In the genomic region with DNA sequence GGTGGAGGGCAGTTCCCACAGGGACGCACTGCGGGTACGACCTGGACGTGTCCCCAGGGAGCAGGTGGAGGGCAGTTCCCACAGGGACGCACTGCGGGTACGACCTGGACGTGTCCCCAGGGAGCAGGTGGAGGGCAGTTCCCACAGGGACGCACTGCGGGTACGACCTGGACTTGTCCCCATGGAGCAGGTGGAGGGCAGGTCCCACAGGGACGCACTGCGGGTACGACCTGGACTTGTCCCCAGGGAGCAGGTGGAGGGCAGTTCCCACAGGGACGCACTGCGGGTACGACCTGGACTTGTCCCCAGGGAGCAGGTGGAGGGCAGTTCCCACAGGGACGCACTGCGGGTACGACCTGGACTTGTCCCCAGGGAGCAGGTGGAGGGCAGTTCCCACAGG, we compare ENCODE assay signal across 14 cellular contexts. TPM values are rescaled to one million over a fixed set of nuclear protein-coding genes. Genes with fewer than 3 reads are reported as not detected.
DNase-seq lines count a peak whose midpoint lies in the region; ATAC-seq, FAIRE-seq and TF ChIP-seq lines count a peak whose summit lies in the region.
"Not testable (repeated sequence)": the region's sequence is repeated elsewhere in the genome, so short reads cannot be mapped to it uniquely, and the experiment has no call there.
"Had no signal": no experiment of that assay in that cellular context is flagged by ENCODE, and none has a peak within 500 bp of the region (broad histone marks: within the 10 kb centered on the region; RNA-seq: fewer than 3 reads in every experiment).

No MANE protein-coding gene starts in this region.

- H3K4me1 ChIP-seq in BLaER1 treated with 17β-estradiol and CSF1 and Interleukin-3, amounts not matched to agents 10 nM and 100 nM = peaks cover 18 to 71% (median 49%) of the 10 kb centered on the region in 10 experiments
- not testable (repeated sequence) for H3K4me1 ChIP-seq in GM12878 (ENCODE audit: control insufficient read depth, insufficient read depth, low read length)
- peaks cover 43% of the 10 kb centered on the region for H3K4me1 ChIP-seq in psoas muscle

- not testable (repeated sequence) for H3K27me3 ChIP-seq in BLaER1 treated with 17β-estradiol and CSF1 and Interleukin-3, amounts not matched to agents 10 nM and 100 nM; GM12878 (replicated peaks in 1 of 2; ENCODE audit: control insufficient read depth in 2 of 2, insufficient read depth in 2 of 2, low read length in 1 of 2); psoas muscle (ENCODE audit: insufficient read depth in 3 of 3, low read length in 2 of 3)

- not testable (repeated sequence) for H3K9ac ChIP-seq in BLaER1 treated with 17β-estradiol and CSF1 and Interleukin-3, amounts not matched to agents 10 nM and 100 nM; GM12878 (ENCODE audit: control insufficient read depth, insufficient read depth, low read length)

- TF ChIP-seq POLR2A in GM12892 (IDR thresholded peaks at IDR 0.05; ENCODE audit: low read depth, low read length) (peak; percentile 47; the same call in 1 of the 2 replicates), GM19099 (IDR thresholded peaks at IDR 0.05; ENCODE audit: extremely low read depth, insufficient read length, low read depth) (peak; percentile 18), GM12878 (IDR thresholded peaks at IDR 0.05; ENCODE audit: low read depth, low read length) (peak; percentile 57), erythroblast (IDR thresholded peaks at IDR 0.05; ENCODE audit: low read length) (peak; percentile 49)

- H4K20me1 ChIP-seq in BLaER1 treated with 17β-estradiol and CSF1 and Interleukin-3, amounts not matched to agents 10 nM and 100 nM = peaks cover 0 to 34% (median 7%) of the 10 kb centered on the region in 11 experiments; a peak in 12 of 22 replicates
- H4K20me1 ChIP-seq in GM12878 (ENCODE audit: control insufficient read depth, insufficient read depth) = not testable (repeated sequence)

- DNase-seq in GM12892 (ENCODE audit: insufficient read length); GM12878 (ENCODE audit: low read depth, low spot score); erythroblast (lab: John Stamatoyannopoulos, UW); psoas muscle: not testable (repeated sequence)

- SMC1A ChIA-PET in GM12878 (lab: Charles Lee; ENCODE audit: uncharacterized antibody, unreplicated experiment) = interaction anchor here (1.0 kb wide), 1 partner anchor 45 kb away, joined by 3 read pairs; no protein-coding TSS in a partner anchor

- in situ Hi-C loops in GM12878 (cut with MboI) = not testable (repeated sequence)

- intact Hi-C loops in GM12878 (cut with micrococcal nuclease; ENCODE audit: unreplicated experiment) = loop anchor here (2.0 kb wide), 1 partner anchor 64 kb away; no protein-coding TSS in a partner anchor
- intact Hi-C loops in psoas muscle (cut with DNase I) = not testable (repeated sequence)

- RAD21 ChIA-PET in GM12878 (lab: Charles Lee; ENCODE audit: unreplicated experiment) = not testable (repeated sequence)

- not testable (repeated sequence) for H3K9me3 ChIP-seq in BLaER1 treated with 17β-estradiol and CSF1 and Interleukin-3, amounts not matched to agents 10 nM and 100 nM (replicated peaks in 1 of 11); GM12878 (replicated peaks; ENCODE audit: control insufficient read depth, insufficient read depth, low read length); psoas muscle

- WGBS in GM12878 (ENCODE audit: insufficient coverage, insufficient replicate concordance, low lambda C conversion rate, missing lambda C conversion rate) = 0% methylated on average over 1 of the region's 20 CpGs
- WGBS in psoas muscle, 3 donors = 16 to 49% (median 28%) methylated on average over 3 to 11 of the region's 20 CpGs

- POLR2A ChIA-PET in GM12878 (lab: Charles Lee) = not testable (repeated sequence)

- peak overlapping the region in 6 of 11 experiments; percentile 35 to 88 (median 52); a peak in 9 of 22 replicates for H3K4me2 ChIP-seq in BLaER1 treated with 17β-estradiol and CSF1 and Interleukin-3, amounts not matched to agents 10 nM and 100 nM
- not testable (repeated sequence) for H3K4me2 ChIP-seq in GM12878 (ENCODE audit: control insufficient read depth, insufficient read depth)

- H2AFZ ChIP-seq in GM12878 (ENCODE audit: control insufficient read depth, low read depth, low read length) = not testable (repeated sequence)

- TF ChIP-seq EP300 in GM12878 (IDR thresholded peaks at IDR 0.05; ENCODE audit: borderline replicate concordance in 1 of 2, control insufficient read depth in 1 of 2, low read depth in 2 of 2, low read length in 2 of 2) = not testable (repeated sequence)

- H3K79me2 ChIP-seq in GM12878 (ENCODE audit: control insufficient read depth, insufficient read depth, low read length) = peaks cover 12% of the 10 kb centered on the region

- not testable (repeated sequence) for TF ChIP-seq CTCF in GM12878 (IDR thresholded peaks at IDR 0.05 in 2 of 3, conservative IDR thresholded peaks at IDR 0.05 in 1 of 3; ENCODE audit: control insufficient read depth in 2 of 3, extremely low read depth in 1 of 3, insufficient read depth in 1 of 3, low read depth in 3 of 3, low read length in 3 of 3); psoas muscle (IDR thresholded peaks at IDR 0.05)

- not testable (repeated sequence) for ATAC-seq in GM12878, psoas muscle

- not testable (repeated sequence) for H3K27ac ChIP-seq in BLaER1 treated with 17β-estradiol and CSF1 and Interleukin-3, amounts not matched to agents 10 nM and 100 nM; GM12878 (ENCODE audit: control insufficient read depth, insufficient read depth)
- peak overlapping the region; percentile 94 for H3K27ac ChIP-seq in psoas muscle

- peaks cover 45 to 68% (median 64%) of the 10 kb centered on the region in 11 experiments for H3K36me3 ChIP-seq in BLaER1 treated with 17β-estradiol and CSF1 and Interleukin-3, amounts not matched to agents 10 nM and 100 nM
- peaks cover 2 to 12% of the 10 kb centered on the region in 2 experiments for H3K36me3 ChIP-seq in GM12878 (ENCODE audit: control insufficient read depth in 2 of 2, insufficient read depth in 2 of 2, low read length in 1 of 2)
- peaks cover 0 to 56% of the 10 kb centered on the region in 2 donors for H3K36me3 ChIP-seq in psoas muscle (ENCODE audit: insufficient read depth in 1 of 2, low read depth in 1 of 2)

- not testable (repeated sequence) for TF ChIP-seq RAD21 in GM12878 (IDR thresholded peaks at IDR 0.05; ENCODE audit: insufficient read depth, low read depth, low read length)

- not testable (repeated sequence) for H3K4me3 ChIP-seq in BLaER1 treated with 17β-estradiol and CSF1 and Interleukin-3, amounts not matched to agents 10 nM and 100 nM; GM12878; psoas muscle

- not testable (repeated sequence) for BruUV-seq in GM12878 (replicated peaks; lab: Mats Ljungman, UMichigan)

- CTCF ChIA-PET in GM12878 (lab: Yijun Ruan, JAX) = not testable (repeated sequence)

- FAIRE-seq in GM12892 (lab: Jason Lieb, UNC); GM12878 (lab: Jason Lieb, UNC): not testable (repeated sequence)

RNA-seq across cellular contexts. Expression of gene IDI1, which starts 10.2 kb away (rescaled TPM):
- polyA plus RNA-seq in GM12892 (2012; ENCODE audit: missing spikeins) = 133 TPM
- total RNA-seq in GM12878 (2013; cell fraction: nucleolus; rRNA removed) = 154 and 155 TPM in 2 replicates
- total RNA-seq in GM12878 (2014; rRNA removed) (112 and 150 TPM in 2 replicates), GM12878 (2014; rRNA removed; fragmentation: Illumina TruSeq; extraction: Trizol) (152 and 163 TPM in 2 replicates), GM12878 (2021) (85.5 and 88.4 TPM in 2 replicates), psoas muscle (10 to 100 TPM; 49.3 to 61.3 (median 55.3) TPM)
- 57.8 TPM for polyA plus RNA-seq in GM12878 (2011; ENCODE audit: low read depth)
- polyA plus RNA-seq in GM12878 (2011; rRNA removed) (216 and 332 TPM in 2 replicates), GM12878 (2014; fragmentation: Illumina TruSeq; extraction: Trizol) (156 and 224 TPM in 2 replicates), GM12878 (2014; fragmentation: Nextera tagmentation; extraction: Ambion mirVana) (100 to 1,000 TPM; 156 to 223 TPM), GM12878 (2014; rRNA removed) (129 and 158 TPM in 2 replicates), GM12878 (2016; fragmentation: Nextera tagmentation; extraction: Ambion mirVana) (100 to 1,000 TPM; 202 to 206 TPM), psoas muscle (100 to 1,000 TPM in 2 of 3 donors, 10 to 100 TPM in 1; 42.8 to 137 (median 111) TPM)
- polyA plus RNA-seq in GM12878 (2011; cell fraction: cytosol; rRNA removed) = 66.6 and 66.7 TPM in 2 replicates
- 108 and 119 TPM in 2 replicates for polyA plus RNA-seq in GM12878 (2011; cell fraction: nucleus; rRNA removed)
- polyA plus RNA-seq in GM12878 (2012) = 79.7 and 106 TPM in 2 replicates
- polyA minus RNA-seq in GM12878 (2011; rRNA and poly(A)+ RNA removed) = 82.4 and 96.9 TPM in 2 replicates
- 27.1 and 29.8 TPM in 2 replicates for polyA minus RNA-seq in GM12878 (2011; cell fraction: cytosol; rRNA and poly(A)+ RNA removed)
- 39.7 and 57.8 TPM in 2 replicates for polyA minus RNA-seq in GM12878 (2011; cell fraction: nucleus; rRNA and poly(A)+ RNA removed)

RNA-seq across cellular contexts. Expression of gene IDI2, which starts 13.1 kb away (rescaled TPM):
- polyA plus RNA-seq in GM12892 (2012; ENCODE audit: missing spikeins) = not detected
- not detected in 2 replicates for total RNA-seq in GM12878 (2013; cell fraction: nucleolus; rRNA removed)
- not detected in 2 replicates for total RNA-seq in GM12878 (2014; rRNA removed)
- total RNA-seq in GM12878 (2014; rRNA removed; fragmentation: Illumina TruSeq; extraction: Trizol) = not detected in 2 replicates
- total RNA-seq in GM12878 (2021) = not detected in 2 replicates
- polyA plus RNA-seq in GM12878 (2011; ENCODE audit: low read depth) = not detected
- polyA plus RNA-seq in GM12878 (2011; rRNA removed) = not detected in 2 replicates
- not detected in 2 replicates for polyA plus RNA-seq in GM12878 (2011; cell fraction: cytosol; rRNA removed)
- not detected in 2 replicates for polyA plus RNA-seq in GM12878 (2011; cell fraction: nucleus; rRNA removed)
- polyA plus RNA-seq in GM12878 (2012) = not detected in 2 replicates
- 0.06 TPM in 1 of 2 replicates, not detected in the other for polyA plus RNA-seq in GM12878 (2014; fragmentation: Illumina TruSeq; extraction: Trizol)
- polyA plus RNA-seq in GM12878 (2014; fragmentation: Nextera tagmentation; extraction: Ambion mirVana) = not detected
- polyA plus RNA-seq in GM12878 (2014; rRNA removed) = not detected in 2 replicates
- polyA plus RNA-seq in GM12878 (2016; fragmentation: Nextera tagmentation; extraction: Ambion mirVana) = not detected
- not detected in 2 replicates for polyA minus RNA-seq in GM12878 (2011; rRNA and poly(A)+ RNA removed)
- not detected in 2 replicates for polyA minus RNA-seq in GM12878 (2011; cell fraction: cytosol; rRNA and poly(A)+ RNA removed)
- polyA minus RNA-seq in GM12878 (2011; cell fraction: nucleus; rRNA and poly(A)+ RNA removed) = not detected in 2 replicates
- total RNA-seq in psoas muscle = 100 to 1,000 TPM; 107 to 182 (median 144) TPM
- polyA plus RNA-seq in psoas muscle = 100 to 1,000 TPM in 2 of 3 donors, 10 to 100 TPM in 1; 16.6 to 180 (median 133) TPM
- total RNA-seq: A673; CD4-positive, alpha-beta memory T cell; CD4-positive, CD25-positive, alpha-beta regulatory T cell; CD8-positive, alpha-beta memory T cell; Daoy; G401 had no signal
- polyA plus RNA-seq: AG04450; CD14-positive monocyte; CD4-positive, alpha-beta memory T cell; CD4-positive, CD25-positive, alpha-beta regulatory T cell; CD8-positive, alpha-beta memory T cell had no signal

RNA-seq across cellular contexts. Expression of gene WDR37, which starts 17.4 kb away (rescaled TPM):
- 7.0 TPM for polyA plus RNA-seq in GM12892 (2012; ENCODE audit: missing spikeins)
- 35.7 and 36.6 TPM in 2 replicates for total RNA-seq in GM12878 (2013; cell fraction: nucleolus; rRNA removed)
- total RNA-seq in GM12878 (2014; rRNA removed) = 8.0 and 8.5 TPM in 2 replicates
- 6.1 and 6.3 TPM in 2 replicates for total RNA-seq in GM12878 (2014; rRNA removed; fragmentation: Illumina TruSeq; extraction: Trizol)
- total RNA-seq in GM12878 (2021) = 9.0 and 11.1 TPM in 2 replicates
- polyA plus RNA-seq in GM12878 (2011; ENCODE audit: low read depth) = 5.1 TPM
- polyA plus RNA-seq in GM12878 (2011; rRNA removed) = 9.7 and 10.5 TPM in 2 replicates
- polyA plus RNA-seq in GM12878 (2011; cell fraction: cytosol; rRNA removed) = 10.4 and 10.9 TPM in 2 replicates
- 31.1 and 31.4 TPM in 2 replicates for polyA plus RNA-seq in GM12878 (2011; cell fraction: nucleus; rRNA removed)
- 6.1 and 8.4 TPM in 2 replicates for polyA plus RNA-seq in GM12878 (2012)
- polyA plus RNA-seq in GM12878 (2014; fragmentation: Illumina TruSeq; extraction: Trizol) = 6.4 and 6.6 TPM in 2 replicates
- polyA plus RNA-seq in GM12878 (2014; fragmentation: Nextera tagmentation; extraction: Ambion mirVana) = 1 to 10 TPM; 1.9 to 2.5 TPM
- polyA plus RNA-seq in GM12878 (2014; rRNA removed) = 8.4 and 8.8 TPM in 2 replicates
- 1 to 10 TPM; 6.5 to 7.7 TPM for polyA plus RNA-seq in GM12878 (2016; fragmentation: Nextera tagmentation; extraction: Ambion mirVana)
- polyA minus RNA-seq in GM12878 (2011; rRNA and poly(A)+ RNA removed) = 25.3 and 25.7 TPM in 2 replicates
- 4.1 and 12.3 TPM in 2 replicates for polyA minus RNA-seq in GM12878 (2011; cell fraction: cytosol; rRNA and poly(A)+ RNA removed)
- 12.3 and 15.5 TPM in 2 replicates for polyA minus RNA-seq in GM12878 (2011; cell fraction: nucleus; rRNA and poly(A)+ RNA removed)
- total RNA-seq in psoas muscle = 10 to 100 TPM; 17.2 to 28.3 (median 21.4) TPM
- 10 to 100 TPM in 1 of 3 donors, 1 to 10 TPM in 2; 6.8 to 14.1 (median 9.7) TPM for polyA plus RNA-seq in psoas muscle

RNA-seq across cellular contexts. Expression of gene GTPBP4, which starts 50.5 kb away (rescaled TPM):
- polyA plus RNA-seq in GM12892 (2012; ENCODE audit: missing spikeins) = 68.4 TPM
- 89.9 and 93.0 TPM in 2 replicates for total RNA-seq in GM12878 (2013; cell fraction: nucleolus; rRNA removed)
- total RNA-seq in GM12878 (2014; rRNA removed) (58.5 and 64.6 TPM in 2 replicates), GM12878 (2014; rRNA removed; fragmentation: Illumina TruSeq; extraction: Trizol) (88.7 and 89.6 TPM in 2 replicates), GM12878 (2021) (82.2 and 93.9 TPM in 2 replicates), psoas muscle (10 to 100 TPM; 36.3 to 77.4 (median 68.5) TPM)
- polyA plus RNA-seq in GM12878 (2011; ENCODE audit: low read depth) = 24.6 TPM
- polyA plus RNA-seq in GM12878 (2011; rRNA removed) (62.0 and 68.8 TPM in 2 replicates), GM12878 (2014; fragmentation: Illumina TruSeq; extraction: Trizol) (74.9 and 99.3 TPM in 2 replicates), GM12878 (2014; fragmentation: Nextera tagmentation; extraction: Ambion mirVana) (10 to 100 TPM; 60.3 to 68.0 TPM), GM12878 (2014; rRNA removed) (61.7 and 66.3 TPM in 2 replicates), GM12878 (2016; fragmentation: Nextera tagmentation; extraction: Ambion mirVana) (100 to 1,000 TPM; 115 to 118 TPM), psoas muscle (100 to 1,000 TPM in 1 of 3 donors, 10 to 100 TPM in 2; 44.2 to 134 (median 70.2) TPM)
- 23.3 and 23.5 TPM in 2 replicates for polyA plus RNA-seq in GM12878 (2011; cell fraction: cytosol; rRNA removed)
- polyA plus RNA-seq in GM12878 (2011; cell fraction: nucleus; rRNA removed) = 45.3 and 63.4 TPM in 2 replicates
- 37.8 and 48.2 TPM in 2 replicates for polyA plus RNA-seq in GM12878 (2012)
- 34.4 and 44.0 TPM in 2 replicates for polyA minus RNA-seq in GM12878 (2011; rRNA and poly(A)+ RNA removed)
- 9.5 and 14.7 TPM in 2 replicates for polyA minus RNA-seq in GM12878 (2011; cell fraction: cytosol; rRNA and poly(A)+ RNA removed)
- polyA minus RNA-seq in GM12878 (2011; cell fraction: nucleus; rRNA and poly(A)+ RNA removed) = 28.4 and 54.9 TPM in 2 replicates

Comparison
In these comparisons a context has a peak if more than half of its experiments do, and no peak if none do; other contexts are left out.
1. RNA of gene IDI2, which starts 13.1 kb away (total RNA-seq): 107 to 182 TPM in psoas muscle; not detected in GM12878; every median in the first group is over 100 times any median in the second.
2. Peak in every context shown above with its lines, with median percentiles within 50 percentile points of each other: POLR2A ChIP-seq.